ENCODE assay signal across 12 cellular contexts in the genomic region with DNA sequence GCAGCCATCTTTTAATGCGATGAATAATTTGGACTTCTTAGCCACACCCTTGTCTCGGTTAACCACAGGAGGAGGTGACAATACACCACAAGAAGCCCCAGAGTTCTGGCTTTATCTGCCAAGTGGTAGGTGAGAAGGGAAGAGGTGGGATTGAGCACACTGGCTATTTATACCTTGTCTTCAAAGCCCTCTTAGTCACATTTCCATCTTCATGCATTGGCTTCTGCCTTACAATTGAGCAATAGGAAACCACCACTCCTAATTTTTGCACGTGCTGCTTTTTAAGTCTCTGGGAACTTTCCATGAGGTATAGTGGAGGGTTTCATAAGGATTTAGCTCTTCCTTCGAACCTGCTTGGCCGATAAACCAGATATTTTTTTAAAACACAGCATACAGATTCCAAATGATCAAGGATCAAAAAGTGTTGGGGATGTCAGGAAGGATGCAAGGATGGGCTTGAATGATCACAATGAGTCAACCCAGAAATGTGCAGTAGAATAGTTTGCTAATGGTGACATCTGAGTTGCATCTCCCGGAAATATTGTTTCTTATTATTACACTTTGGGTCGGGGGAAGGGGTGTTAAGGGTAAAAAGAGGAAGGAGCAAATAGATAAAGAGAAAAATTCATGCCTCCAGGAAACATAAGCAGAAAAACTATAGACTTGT. TPM values are rescaled to one million over a fixed set of nuclear protein-coding genes. Genes with fewer than 3 reads are reported as not detected.
A peak's percentile ranks its signal among the peaks of the same experiment; 100 is the strongest.
DNase-seq lines count a peak whose midpoint lies in the region; ATAC-seq, FAIRE-seq and TF ChIP-seq lines count a peak whose summit lies in the region.
"Had no signal": no experiment of that assay in that cellular context is flagged by ENCODE, and none has a peak within 500 bp of the region (broad histone marks: within the 10 kb centered on the region; RNA-seq: fewer than 3 reads in every experiment).

No MANE protein-coding gene starts in this region.

- no peaks in the 10 kb centered on the region; a peak in 1 of 5 replicates for H3K4me1 ChIP-seq in K562 (replicated peaks in 1 of 2; ENCODE audit: control insufficient read depth in 2 of 2, insufficient read depth in 2 of 2, low read length in 2 of 2)

- H3K9ac ChIP-seq in K562 (ENCODE audit: insufficient read depth in 1 of 2, low read depth in 2 of 2, low read length in 2 of 2), result no peak overlapping the region

- ATAC-seq in K562, result peak; percentile 28; the same call in 2 of the 3 replicates

- in situ Hi-C loops in K562 (cut with MboI), result no loop called here

- H3K4me1 Mint-ChIP-seq in osteocyte (ENCODE audit: unreplicated experiment), result peaks cover 16% of the 10 kb centered on the region

- TF ChIP-seq RAD21 in K562 (CRISPR knock-in tag; conservative IDR thresholded peaks at IDR 0.05 in 1 of 2, IDR thresholded peaks at IDR 0.05 in 1 of 2), result no peak

- TF ChIP-seq CTCF in NB4 (IDR thresholded peaks at IDR 0.05; ENCODE audit: low read depth, low read length), result no peak
- no peak for TF ChIP-seq CTCF in K562 (IDR thresholded peaks at IDR 0.05 in 2 of 3, conservative IDR thresholded peaks at IDR 0.05 in 1 of 3; ENCODE audit: insufficient read depth in 2 of 3, low read depth in 1 of 3, low read length in 3 of 3)
- TF ChIP-seq CTCF in osteocyte (IDR thresholded peaks at IDR 0.05), result no peak

- no peak overlapping the region for H2AFZ ChIP-seq in K562 (ENCODE audit: low read depth, low read length)

- H3K27ac ChIP-seq in K562 (ENCODE audit: extremely low read depth, low read depth, low read length), result no peak overlapping the region

- DNase-seq in stimulated activated CD8-positive, alpha-beta memory T cell treated with anti-CD3 and anti-CD28 coated beads, Interleukin-15, amount 100 ng/mL, for 48 hours (ENCODE audit: low read depth in 2 of 2), result peak; percentile 7 to 8
- DNase-seq in stimulated activated CD8-positive, alpha-beta memory T cell treated with anti-CD3 and anti-CD28 coated beads, Interleukin-4, amount 100 ng/mL, for 48 hours, result no peak
- DNase-seq in NB4 (ENCODE audit: low read depth), result peak; percentile 66
- no peak for DNase-seq in K562 (ENCODE audit: extremely low read depth in 1 of 4, low spot score in 3 of 4)
- peak; percentile 8 for DNase-seq in urothelium cell line (ENCODE audit: low spot score)
- no peak for DNase-seq in osteocyte (ENCODE audit: extremely low spot score, unreplicated experiment)
- DNase-seq in GM19238 (ENCODE audit: insufficient read length, low spot score), result no peak
- DNase-seq in KG1 (lab: John Stamatoyannopoulos, UW), result no peak
- DNase-seq: activated CD8-positive, alpha-beta memory T cell treated with anti-CD3 and anti-CD28 coated beads for 24 hours; CD8-positive, alpha-beta memory T cell; NCI-H69 had no signal

- H3K36me3 ChIP-seq in K562 (ENCODE audit: control insufficient read depth, insufficient read depth, low read length), result no peaks in the 10 kb centered on the region

- intact Hi-C loops in K562 (cut with micrococcal nuclease), result no loop called here

- no peak for FAIRE-seq in K562 (lab: Jason Lieb, UNC)
- no peak for FAIRE-seq in urothelium cell line (lab: Jason Lieb, UNC)

- BruUV-seq in K562 (replicated peaks; lab: Mats Ljungman, UMichigan), result no TSS peak

- H4K20me1 ChIP-seq in K562 (replicated peaks; ENCODE audit: control insufficient read depth, insufficient read depth, low read length), result no peaks in the 10 kb centered on the region

- CTCF ChIA-PET in K562 (lab: Yijun Ruan, JAX; ENCODE audit: low intra/inter-chr PET ratio), result no interaction called here

- no peaks in the 10 kb centered on the region for H3K9me1 ChIP-seq in K562 (ENCODE audit: control insufficient read depth, insufficient read depth, low read length)

- POLR2A ChIA-PET in K562 (lab: Yijun Ruan, JAX), result no interaction called here

- no peaks in the 10 kb centered on the region for H3K9me3 ChIP-seq in K562 (replicated peaks; ENCODE audit: control insufficient read depth, insufficient read depth, low read depth, low read length)

- no peak overlapping the region for H3K4me2 ChIP-seq in K562 (ENCODE audit: insufficient read depth, low read length)

- TF ChIP-seq EP300 in K562 (IDR thresholded peaks at IDR 0.05; ENCODE audit: low read length), result no peak

- H3K36me3 Mint-ChIP-seq in osteocyte (ENCODE audit: unreplicated experiment), result no peaks in the 10 kb centered on the region
- H3K36me3 Mint-ChIP-seq: CD8-positive, alpha-beta memory T cell had no signal

- H3K4me3 ChIP-seq in NB4 (ENCODE audit: low read depth, low read length), result no peak overlapping the region
- no peak overlapping the region for H3K4me3 ChIP-seq in K562

- no peak for TF ChIP-seq POLR2A in NB4 (IDR thresholded peaks at IDR 0.05; ENCODE audit: extremely low read depth, insufficient read length)
- no peak for TF ChIP-seq POLR2A in K562 (conservative IDR thresholded peaks at IDR 0.05)

- WGBS in K562 (ENCODE audit: insufficient coverage, low coverage, missing lambda C conversion rate), result 1% methylated on average over 7 of the region's 7 CpGs

- no peak overlapping the region for H3K4me3 Mint-ChIP-seq in osteocyte (ENCODE audit: unreplicated experiment)

- no peak overlapping the region for H3K27ac Mint-ChIP-seq in osteocyte (ENCODE audit: unreplicated experiment)
- H3K27ac Mint-ChIP-seq: CD8-positive, alpha-beta memory T cell had no signal

- peaks cover 17 to 41% of the 10 kb centered on the region in 2 experiments; a peak in 4 of 5 replicates for H3K27me3 ChIP-seq in K562 (ENCODE audit: control insufficient read depth in 2 of 2, insufficient read depth in 2 of 2, low read length in 2 of 2)

- H3K9me3 Mint-ChIP-seq in osteocyte (ENCODE audit: unreplicated experiment), result no peaks in the 10 kb centered on the region
- H3K9me3 Mint-ChIP-seq: CD8-positive, alpha-beta memory T cell had no signal

- H3K27me3 Mint-ChIP-seq in osteocyte (ENCODE audit: unreplicated experiment), result peaks cover 4% of the 10 kb centered on the region

- no peaks in the 10 kb centered on the region for H3K79me2 ChIP-seq in K562 (ENCODE audit: control insufficient read depth, insufficient read depth, low read length)

TF ChIP-seq in K562, 482 proteins besides CTCF, POLR2A, EP300 and RAD21:
- TF ChIP-seq FOXA3 (CRISPR knock-in tag; conservative IDR thresholded peaks at IDR 0.05 in 1 of 2, IDR thresholded peaks at IDR 0.05 in 1 of 2), result no peak
- TF ChIP-seq ZBTB1 (CRISPR knock-in tag; IDR thresholded peaks at IDR 0.05; ENCODE audit: borderline replicate concordance, low read depth), result peak; percentile 29; the same call in 1 of the 2 replicates
- no peak for TF ChIP-seq CEBPG (CRISPR knock-in tag; IDR thresholded peaks at IDR 0.05)
- peak in 1 of 2 experiments; percentile 51; a peak in 2 of 4 replicates for TF ChIP-seq CEBPG (tag; conservative IDR thresholded peaks at IDR 0.05 in 1 of 2, IDR thresholded peaks at IDR 0.05 in 1 of 2)
- no peak for TF ChIP-seq MXI1 (IDR thresholded peaks at IDR 0.05; ENCODE audit: low read depth, low read length)
TF ChIP-seq in K562: peak in this region for 2.

RNA-seq across cellular contexts. Expression of a gene that starts 25.5 kb away (rescaled TPM):
- total RNA-seq in K562 (2011; cell fraction: chromatin; rRNA removed; ENCODE audit: low replicate concordance), result 0.97 TPM in 1 of 2 replicates, not detected in the other
- total RNA-seq in K562 (2011; cell fraction: nucleolus; rRNA removed), result not detected in 2 replicates
- 0.73 TPM in 1 of 2 replicates, not detected in the other for total RNA-seq in K562 (2011; cell fraction: nucleoplasm; rRNA removed)
- total RNA-seq in K562 (2014; rRNA removed) (not detected in 2 replicates), K562 (2014; rRNA removed; fragmentation: Illumina TruSeq; extraction: Trizol) (0.25 TPM in 1 of 2 replicates, not detected in the other), K562 (2015; rRNA removed; fragmentation: Illumina TruSeq; extraction: Trizol) (not detected in 2 replicates), K562 (2021) (0.27 TPM in 1 of 2 replicates, not detected in the other), osteocyte (1.4 and 2.1 TPM in 2 replicates)
- polyA plus RNA-seq in K562 (2011; rRNA removed) (0.36 and 0.76 TPM in 2 replicates), K562 (2014; fragmentation: Illumina TruSeq; extraction: Trizol) (0.43 TPM in 1 of 2 replicates, not detected in the other), K562 (2014; fragmentation: Nextera tagmentation; extraction: Ambion mirVana) (under 1 TPM; 0.10 to 0.17 TPM), K562 (2014; rRNA removed) (not detected in 2 replicates)
- 0.52 TPM in 1 of 2 replicates, not detected in the other for polyA plus RNA-seq in K562 (2011; cell fraction: cytosol; rRNA removed)
- polyA plus RNA-seq in K562 (2011; cell fraction: nucleus; rRNA removed), result 1.1 and 1.8 TPM in 2 replicates
- polyA plus RNA-seq in K562 (2012), result 0.18 TPM in 1 of 2 replicates, not detected in the other
- not detected in 2 replicates for polyA minus RNA-seq in K562 (2011; rRNA and poly(A)+ RNA removed)
- polyA minus RNA-seq in K562 (2011; cell fraction: cytosol; rRNA and poly(A)+ RNA removed), result not detected in 2 replicates
- 0.67 TPM in 1 of 2 replicates, not detected in the other for polyA minus RNA-seq in K562 (2011; cell fraction: nucleus; rRNA and poly(A)+ RNA removed)
- total RNA-seq: liver had no signal
- polyA plus RNA-seq: CD8-positive, alpha-beta memory T cell had no signal

Comparison
In these comparisons a context has a peak if more than half of its experiments do, and no peak if none do; other contexts are left out.
1. DNase-seq: peak in stimulated activated CD8-positive, alpha-beta memory T cell treated with anti-CD3 and anti-CD28 coated beads, Interleukin-15, amount 100 ng/mL, for 48 hours (2 of 2), NB4 (single experiment) and urothelium cell line (single experiment); none in stimulated activated CD8-positive, alpha-beta memory T cell treated with anti-CD3 and anti-CD28 coated beads, Interleukin-4, amount 100 ng/mL, for 48 hours (single experiment), K562 (0 of 4), osteocyte (single experiment), GM19238 (single experiment) and KG1 (single experiment).